Comparison of ENCODE assay signal across 19 cellular contexts in the genomic region with DNA sequence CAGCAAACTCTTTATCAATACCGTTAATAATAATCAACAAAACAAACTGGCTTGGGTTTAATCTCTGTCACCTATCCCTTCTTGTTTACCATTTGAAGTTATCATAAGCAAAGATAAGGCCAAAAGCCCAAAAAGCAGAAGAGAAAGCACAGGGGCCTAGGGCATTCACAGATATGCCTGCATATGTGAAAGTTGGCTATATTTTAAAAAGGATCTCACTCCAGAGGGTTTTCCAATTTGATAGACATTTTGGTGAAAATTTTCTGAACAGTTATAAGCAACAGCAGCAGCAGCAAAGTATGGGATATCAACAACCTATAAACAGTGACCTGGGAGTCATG.
DNase-seq lines count a peak whose midpoint lies in the region; ATAC-seq, FAIRE-seq and TF ChIP-seq lines count a peak whose summit lies in the region.
"Had no signal": no experiment of that assay in that cellular context is flagged by ENCODE, and none has a peak within 500 bp of the region (broad histone marks: within the 10 kb centered on the region; RNA-seq: fewer than 3 reads in every experiment).

No MANE protein-coding gene starts in this region.

- no peaks in the 10 kb centered on the region for H3K9me3 ChIP-seq in CD4-positive, alpha-beta T cell (ENCODE audit: control insufficient read depth, low read length)
- peaks cover 6% of the 10 kb centered on the region for H3K9me3 ChIP-seq in effector memory CD4-positive, alpha-beta T cell (ENCODE audit: control insufficient read depth, low read length)
- no peaks in the 10 kb centered on the region for H3K9me3 ChIP-seq in A673 (ENCODE audit: low read depth, low read length, poor library complexity, severe bottlenecking)
- H3K9me3 ChIP-seq: tibial artery had no signal

- H3K27me3 ChIP-seq in CD4-positive, alpha-beta T cell (ENCODE audit: control insufficient read depth, insufficient read depth, low read length), result no peaks in the 10 kb centered on the region
- H3K27me3 ChIP-seq in effector memory CD4-positive, alpha-beta T cell (replicated peaks; ENCODE audit: control insufficient read depth, insufficient read depth, low read length, poor library complexity, severe bottlenecking), result no peaks in the 10 kb centered on the region
- H3K27me3 ChIP-seq in A673 (replicated peaks; ENCODE audit: insufficient read depth, low read depth, low read length, poor library complexity), result no peaks in the 10 kb centered on the region
- H3K27me3 ChIP-seq: tibial artery had no signal

- H3K4me3 Mint-ChIP-seq in CD4-positive, alpha-beta T cell, result peak overlapping the region; percentile 1
- H3K4me3 Mint-ChIP-seq in T-cell, result peak overlapping the region in 2 of 3 donors; percentile 54 to 60

- intact Hi-C loops in CD4-positive, alpha-beta T cell (cut with DNase I, micrococcal nuclease), result no loop called here
- intact Hi-C loops in A673 (cut with micrococcal nuclease; ENCODE audit: unreplicated experiment) (loop anchor here (10.0 kb wide), 1 partner anchor 105 kb away; the partner anchor contains the start of gene ATXN1), posterior cingulate gyrus (cut with DNase I) (no loop called here)

- H3K36me3 ChIP-seq in effector memory CD4-positive, alpha-beta T cell (ENCODE audit: control insufficient read depth, insufficient read depth, low read length), result no peaks in the 10 kb centered on the region
- H3K36me3 ChIP-seq in A673 (ENCODE audit: insufficient read depth, low read length, poor library complexity, severe bottlenecking), result no peaks in the 10 kb centered on the region

- peaks cover 42% of the 10 kb centered on the region for H3K4me1 Mint-ChIP-seq in CD4-positive, alpha-beta T cell (ENCODE audit: low read depth)
- peaks cover 38 to 46% (median 38%) of the 10 kb centered on the region in 3 donors for H3K4me1 Mint-ChIP-seq in T-cell

- H3K9me3 Mint-ChIP-seq in CD4-positive, alpha-beta T cell, result peaks cover 3% of the 10 kb centered on the region
- H3K9me3 Mint-ChIP-seq in T-cell, result peaks cover 0 to 7% (median 0%) of the 10 kb centered on the region in 3 donors

- BruUV-seq in A673 (replicated peaks; lab: Mats Ljungman, UMichigan), result no TSS peak

- peak; percentile 58 for FAIRE-seq in GM19239 (lab: Jason Lieb, UNC)
- FAIRE-seq: H1 had no signal

- TF ChIP-seq CTCF in CD4-positive, alpha-beta T cell (IDR thresholded peaks at IDR 0.05), result no peak
- TF ChIP-seq CTCF in A673 (conservative IDR thresholded peaks at IDR 0.05; ENCODE audit: low read depth, low read length), result no peak

- CTCF ChIA-PET in CD4-positive, alpha-beta T cell (lab: Charles Lee), result interaction anchor here (0.6 to 1.2 kb wide), 2 partner anchors 18 to 1120 kb away, joined by 3 read pairs; no protein-coding TSS in a partner anchor
- CTCF ChIA-PET in T-cell (lab: Charles Lee) (interaction anchor here in 1 of 2 donors (1.5 kb wide), 1 partner anchor 39 kb away, joined by 5 read pairs; no protein-coding TSS in a partner anchor), A673 (lab: Charles Lee) (no interaction called here)

- DNase-seq in CD4-positive, alpha-beta T cell, result no peak
- no peak for DNase-seq in GM19239 (ENCODE audit: insufficient read length, low spot score)
- DNase-seq in T-cell, result no peak
- DNase-seq in effector memory CD4-positive, alpha-beta T cell, result no peak
- no peak for DNase-seq in A673 (ENCODE audit: low spot score)
- DNase-seq in posterior cingulate gyrus, result no peak
- DNase-seq: activated CD4-positive, CD25-positive, alpha-beta regulatory T cell treated with anti-CD3 and anti-CD28 coated beads, Interleukin-2, amount 50 U/mL, for 72 hours; activated effector memory CD4-positive, alpha-beta T cell treated with Interleukin-2 at 50 U/mL for 16 hours; cortex of kidney; DND-41; glutamatergic neuron; NCI-H1930; NCI-H524 treated with DMSO at 0.1 percent for 48 hours; right cardiac atrium; stimulated activated CD4-positive, alpha-beta T cell treated with anti-CD3 and anti-CD28 coated beads, Interleukin-2, amount 100 ng/mL, for 24 hours; SW 1271; tibial artery had no signal

- no peak for ATAC-seq in CD4-positive, alpha-beta T cell (ENCODE audit: poor library complexity)
- no peak for ATAC-seq in T-cell (replicated peaks in 1 of 4)
- ATAC-seq in GM18519 (IDR thresholded peaks at IDR 0.05; ENCODE audit: low FRiP score, unreplicated experiment), result no peak
- ATAC-seq: right cardiac atrium had no signal

- H3K4me1 ChIP-seq in effector memory CD4-positive, alpha-beta T cell (ENCODE audit: control insufficient read depth, insufficient read depth, low read length, poor library complexity, severe bottlenecking), result peaks cover 18% of the 10 kb centered on the region
- H3K4me1 ChIP-seq in A673 (ENCODE audit: insufficient read depth, low read length, poor library complexity, severe bottlenecking), result no peaks in the 10 kb centered on the region

- H3K27me3 Mint-ChIP-seq in CD4-positive, alpha-beta T cell, result no peaks in the 10 kb centered on the region
- H3K27me3 Mint-ChIP-seq in T-cell, result no peaks in the 10 kb centered on the region

- H3K4me3 ChIP-seq in effector memory CD4-positive, alpha-beta T cell (ENCODE audit: insufficient read depth, low read depth, low read length, poor library complexity, severe bottlenecking), result no peak overlapping the region
- H3K4me3 ChIP-seq in A673 (ENCODE audit: low read depth, low read length, poor library complexity, severe bottlenecking), result no peak overlapping the region
- H3K4me3 ChIP-seq: tibial artery had no signal

- POLR2A ChIA-PET in CD4-positive, alpha-beta T cell (lab: Charles Lee), result interaction anchor here (1.3 to 2.6 kb wide), 2 partner anchors 24 to 102 kb away, joined by 3 to 11 read pairs; partner anchors contain the start of gene ATXN1
- POLR2A ChIA-PET in T-cell (lab: Charles Lee) (interaction anchor here (0.6 to 0.9 kb wide), 2 partner anchors 22 to 44 kb away, joined by 3 to 4 read pairs; no protein-coding TSS in a partner anchor), A673 (lab: Charles Lee; ENCODE audit: low non-redundant PET) (no interaction called here)

- peaks cover 49% of the 10 kb centered on the region for H3K36me3 Mint-ChIP-seq in CD4-positive, alpha-beta T cell (ENCODE audit: low read depth)
- peaks cover 29% of the 10 kb centered on the region for H3K36me3 Mint-ChIP-seq in T-cell

- H3K27ac Mint-ChIP-seq in CD4-positive, alpha-beta T cell, result peak overlapping the region; percentile 78
- H3K27ac Mint-ChIP-seq in T-cell, result peak overlapping the region; percentile 88 to 97

- H3K27ac ChIP-seq in CD4-positive, alpha-beta T cell (ENCODE audit: low read depth, low read length), result no peak overlapping the region
- H3K27ac ChIP-seq in effector memory CD4-positive, alpha-beta T cell (ENCODE audit: insufficient read depth, low read length, poor library complexity, severe bottlenecking), result peak overlapping the region; percentile 6
- no peak overlapping the region for H3K27ac ChIP-seq in A673 (ENCODE audit: low read depth, low read length, poor library complexity, severe bottlenecking)
- H3K27ac ChIP-seq: tibial artery had no signal
